ENCODE assay signal across 18 cellular contexts in genomic region chr13:67155898-67156717, GRCh38.
DNase-seq lines count a peak whose midpoint lies in the region; ATAC-seq and TF ChIP-seq lines count a peak whose summit lies in the region.
"Had no signal": no experiment of that assay in that cellular context is flagged by ENCODE, and none has a peak within 500 bp of the region (broad histone marks: within the 10 kb centered on the region; RNA-seq: fewer than 3 reads in every experiment).

No MANE protein-coding gene starts in this region.

- no peaks in the 10 kb centered on the region for H3K9me3 Mint-ChIP-seq in nephron progenitor cell

- no peaks in the 10 kb centered on the region for H3K9me2 ChIP-seq in OCI-LY1 (ENCODE audit: low read depth, low read length)
- H3K9me2 ChIP-seq: SK-N-SH had no signal

- H3K27ac Mint-ChIP-seq in nephron progenitor cell: peak overlapping the region; percentile 6

- H3K27me3 Mint-ChIP-seq in nephron progenitor cell (ENCODE audit: low read depth, poor library complexity): no peaks in the 10 kb centered on the region

- H3K27ac ChIP-seq in OCI-LY1 (ENCODE audit: low read depth, low read length, poor library complexity, severe bottlenecking) (no peak overlapping the region), dorsolateral prefrontal cortex (peak overlapping the region in 57 of 59 donors; percentile 9 to 93 (median 82))
- H3K27ac ChIP-seq: HL-60, Peyer's patch had no signal

- intact Hi-C loops in dorsolateral prefrontal cortex (cut with DNase I): loop anchor here in 1 of 2 donors (10.0 kb wide), 1 partner anchor 59 kb away; no protein-coding TSS in a partner anchor

- H4K20me1 ChIP-seq in OCI-LY1 (ENCODE audit: insufficient read depth, low read length): no peaks in the 10 kb centered on the region

- H3K27me3 ChIP-seq in OCI-LY1 (ENCODE audit: insufficient read depth, low read length): no peaks in the 10 kb centered on the region
- H3K27me3 ChIP-seq in dorsolateral prefrontal cortex: no peaks in the 10 kb centered on the region
- H3K27me3 ChIP-seq: Peyer's patch had no signal

- no peak overlapping the region for H3K4me2 ChIP-seq in OCI-LY1 (ENCODE audit: low read length)
- H3K4me2 ChIP-seq: SK-N-SH had no signal

- ATAC-seq in GM21825 (IDR thresholded peaks at IDR 0.05; ENCODE audit: unreplicated experiment): no peak

- no peaks in the 10 kb centered on the region; the same call in 1 of the 2 replicates for H3K36me3 ChIP-seq in OCI-LY1 (ENCODE audit: insufficient read depth, low read length)
- H3K36me3 ChIP-seq: Peyer's patch had no signal

- peak in 2 of 10 donors; percentile 32 to 37 for DNase-seq in dorsolateral prefrontal cortex
- no peak for DNase-seq in nephron progenitor cell
- no peak for DNase-seq in erythroblast (lab: John Stamatoyannopoulos, UW)
- DNase-seq in mesenteric fat pad (ENCODE audit: low spot score): no peak
- DNase-seq in GM19240 (ENCODE audit: insufficient read length, low spot score): no peak
- DNase-seq: ACHN, AML-193, COR-L47, GF-D8, NCI-H1417 treated with DMSO at 0.1 percent for 48 hours, NCI-H2081, NCI-H510A treated with DMSO at 0.1 percent for 48 hours, Peyer's patch, Right ventricle myocardium superior, SK-N-SH had no signal

- H3K4me1 Mint-ChIP-seq in nephron progenitor cell: no peaks in the 10 kb centered on the region

- no peak overlapping the region for H3K4me3 Mint-ChIP-seq in nephron progenitor cell

- H3K9ac ChIP-seq in OCI-LY1 (ENCODE audit: low read length): no peak overlapping the region
- H3K9ac ChIP-seq: SK-N-SH had no signal

- H3K4me3 ChIP-seq in OCI-LY1 (ENCODE audit: low read depth, low read length, poor library complexity, severe bottlenecking): no peak overlapping the region
- H3K4me3 ChIP-seq in dorsolateral prefrontal cortex: peak overlapping the region in 55 of 59 donors; percentile 3 to 64 (median 40)
- H3K4me3 ChIP-seq: Peyer's patch had no signal

- no peaks in the 10 kb centered on the region for H3K36me3 Mint-ChIP-seq in nephron progenitor cell (ENCODE audit: low read depth)

- TF ChIP-seq CTCF in OCI-LY1 (IDR thresholded peaks at IDR 0.05; ENCODE audit: low read length): no peak
- no peak for TF ChIP-seq CTCF in dorsolateral prefrontal cortex (IDR thresholded peaks at IDR 0.05 in 54 of 56, conservative IDR thresholded peaks at IDR 0.05 in 2 of 56; ENCODE audit: low read depth in 1 of 56, partially characterized antibody in 56 of 56)
- no peak for TF ChIP-seq CTCF in nephron progenitor cell (IDR thresholded peaks at IDR 0.05)

- H3K79me2 ChIP-seq in OCI-LY1 (ENCODE audit: insufficient read depth, low read length): no peaks in the 10 kb centered on the region

- peaks cover 9% of the 10 kb centered on the region for H3K4me1 ChIP-seq in OCI-LY1 (ENCODE audit: insufficient read depth, low read length, severe bottlenecking)
- H3K4me1 ChIP-seq: Peyer's patch had no signal

- H3F3A ChIP-seq in OCI-LY1 (ENCODE audit: insufficient read depth, low read length): no peaks in the 10 kb centered on the region

- H2AFZ ChIP-seq in OCI-LY1 (ENCODE audit: low read length): peak overlapping the region; percentile 57; the same call in 1 of the 2 replicates

- peaks cover 24% of the 10 kb centered on the region for H3K9me3 ChIP-seq in OCI-LY1 (ENCODE audit: low read length)
- H3K9me3 ChIP-seq: Peyer's patch, SK-N-SH had no signal

- no peak for TF ChIP-seq POLR2A in erythroblast (IDR thresholded peaks at IDR 0.05; ENCODE audit: low read length)
